ENCODE assay signal across 8 cellular contexts in genomic region chr11:75563501-75563977, GRCh38. TPM values are rescaled to one million over a fixed set of nuclear protein-coding genes. Genes with fewer than 3 reads are reported as not detected.
DNase-seq lines count a peak whose midpoint lies in the region; ATAC-seq and TF ChIP-seq lines count a peak whose summit lies in the region.

No MANE protein-coding gene starts in this region.

- TF ChIP-seq CTCF in heart right ventricle (IDR thresholded peaks at IDR 0.05) (no peak), mucosa of descending colon (IDR thresholded peaks at IDR 0.05) (no peak), uterus (IDR thresholded peaks at IDR 0.05) (no peak)

- DNase-seq in heart right ventricle (no peak), Right ventricle myocardium inferior (ENCODE audit: missing footprints) (no peak), caudate nucleus (lab: John Stamatoyannopoulos, UW) (no peak), mucosa of descending colon (no peak), uterus (no peak), GM19238 (ENCODE audit: insufficient read length, low spot score) (no peak), pons (ENCODE audit: low spot score) (no peak)

- H3K27me3 ChIP-seq in heart right ventricle: no peaks in the 10 kb centered on the region
- H3K27me3 ChIP-seq in uterus: no peaks in the 10 kb centered on the region

- 9 to 13% methylated on average over 5 of the region's 5 CpGs for WGBS in heart right ventricle, 2 donors

- no peak for TF ChIP-seq POLR2A in uterus (IDR thresholded peaks at IDR 0.05)

- no peaks in the 10 kb centered on the region for H3K9me3 ChIP-seq in heart right ventricle
- no peaks in the 10 kb centered on the region for H3K9me3 ChIP-seq in mucosa of descending colon
- no peaks in the 10 kb centered on the region for H3K9me3 ChIP-seq in uterus

- H3K27ac ChIP-seq in heart right ventricle (peak overlapping the region; percentile 98 to 100 (median 99)), caudate nucleus (ENCODE audit: low read depth, low read length) (peak overlapping the region; percentile 99), uterus (peak overlapping the region; percentile 99 to 100)

- peaks cover 0 to 35% (median 22%) of the 10 kb centered on the region in 9 donors for H3K36me3 ChIP-seq in heart right ventricle
- no peaks in the 10 kb centered on the region for H3K36me3 ChIP-seq in mucosa of descending colon (ENCODE audit: low read depth)
- no peaks in the 10 kb centered on the region for H3K36me3 ChIP-seq in uterus

- no peak for ATAC-seq in heart right ventricle
- ATAC-seq in Right ventricle myocardium inferior: no peak
- ATAC-seq in mucosa of descending colon: no peak
- ATAC-seq in GM21367 (IDR thresholded peaks at IDR 0.05; ENCODE audit: unreplicated experiment): no peak

- intact Hi-C loops in heart right ventricle (cut with DNase I) (loop anchor here in 1 of 10 donors (2.0 kb wide), 1 partner anchor 19 kb away; no protein-coding TSS in a partner anchor), Right ventricle myocardium inferior (cut with DNase I) (loop anchor here (2.0 kb wide), 1 partner anchor 19 kb away; no protein-coding TSS in a partner anchor), mucosa of descending colon (cut with DNase I, micrococcal nuclease) (no loop called here), uterus (cut with DNase I; ENCODE audit: low total_unique reads) (no loop called here)

- H3K4me3 ChIP-seq in heart right ventricle (peak overlapping the region; percentile 72 to 99 (median 88)), mucosa of descending colon (peak overlapping the region; percentile 82), uterus (peak overlapping the region; percentile 79 to 100)

- H3K4me1 ChIP-seq in heart right ventricle (peaks cover 28 to 89% (median 86%) of the 10 kb centered on the region in 9 donors), mucosa of descending colon (ENCODE audit: low read depth) (peaks cover 20% of the 10 kb centered on the region), uterus (peaks cover 12 to 21% of the 10 kb centered on the region in 2 donors)

RNA-seq across cellular contexts. Expression of gene SERPINH1, which starts 1.5 kb away (rescaled TPM):
- total RNA-seq in heart right ventricle (100 to 1,000 TPM in 1 of 10 donors, 10 to 100 TPM in 9; 31.8 to 130 (median 53.2) TPM), Right ventricle myocardium inferior (65.8 TPM), mucosa of descending colon (10 to 100 TPM; 44.1 to 87.0 (median 50.5) TPM), uterus (100 to 1,000 TPM; 134 to 847 (median 280) TPM)
- polyA plus RNA-seq in heart right ventricle: 100 to 1,000 TPM in 1 of 2 donors, 10 to 100 TPM in 1; 43.4 to 218 TPM

RNA-seq across cellular contexts. Expression of gene GDPD5, which starts 37.8 kb away (rescaled TPM):
- 1 to 10 TPM; 3.3 to 8.0 (median 4.1) TPM for total RNA-seq in heart right ventricle
- 10 to 100 TPM in 1 of 2 donors, 1 to 10 TPM in 1; 3.6 to 10.3 TPM for polyA plus RNA-seq in heart right ventricle
- total RNA-seq in Right ventricle myocardium inferior: 7.7 TPM
- total RNA-seq in mucosa of descending colon: 1 to 10 TPM; 3.0 to 7.7 (median 4.6) TPM
- 10 to 100 TPM in 3 of 4 donors, 1 to 10 TPM in 1; 9.6 to 52.9 (median 28.2) TPM for total RNA-seq in uterus
